In genomic region chr1:151992345-151993083, GRCh38 we compare ENCODE assay signal across 8 cellular contexts. TPM values are rescaled to one million over a fixed set of nuclear protein-coding genes. Genes with fewer than 3 reads are reported as not detected.
DNase-seq lines count a peak whose midpoint lies in the region; ATAC-seq and TF ChIP-seq lines count a peak whose summit lies in the region.

No MANE protein-coding gene starts in this region.

- H3K27me3 ChIP-seq in left lung (peaks cover 0 to 30% of the 10 kb centered on the region in 2 donors), stomach (peaks cover 0 to 9% (median 0%) of the 10 kb centered on the region in 3 donors)

- no peaks in the 10 kb centered on the region for H3K9me3 ChIP-seq in left lung
- H3K9me3 ChIP-seq in stomach = no peaks in the 10 kb centered on the region

- TF ChIP-seq EP300 in stomach (IDR thresholded peaks at IDR 0.05) = no peak

- no peak for TF ChIP-seq CTCF in AG09319 (IDR thresholded peaks at IDR 0.05; ENCODE audit: low read depth, low read length)
- no peak for TF ChIP-seq CTCF in left lung (IDR thresholded peaks at IDR 0.05)
- no peak for TF ChIP-seq CTCF in stomach (IDR thresholded peaks at IDR 0.05)

- WGBS in stomach, 5 donors = 6 to 18% (median 10%) methylated on average over 12 to 20 of the region's 20 CpGs

- intact Hi-C loops in left lung (cut with DNase I) = loop anchor here in 1 of 2 donors (10.0 kb wide), 1 partner anchor 58 kb away; no protein-coding TSS in a partner anchor
- intact Hi-C loops in stomach (cut with DNase I; ENCODE audit: low total_unique reads) = no loop called here

- no peak for TF ChIP-seq POLR2A in stomach (IDR thresholded peaks at IDR 0.05)

- ATAC-seq in left lung = peak; percentile 51

- DNase-seq in AG09319 (ENCODE audit: extremely low read depth, low read depth) (peak; percentile 87), HS-27A (ENCODE audit: low read depth) (peak; percentile 99), SW 1271 (lab: John Stamatoyannopoulos, UW) (peak; percentile 92 to 97), dedifferentiated amniotic fluid mesenchymal stem cell (ENCODE audit: extremely low spot score) (peak; percentile 87), left lung (peak; percentile 90), stomach (peak; percentile 92), KG1 (lab: John Stamatoyannopoulos, UW) (no peak), hippocampal formation (lab: John Stamatoyannopoulos, UW) (no peak)

- H3K36me3 ChIP-seq in left lung (no peaks in the 10 kb centered on the region), stomach (no peaks in the 10 kb centered on the region)

- H3K27ac ChIP-seq in left lung = peak overlapping the region; percentile 98
- peak overlapping the region; percentile 84 to 98 (median 94) for H3K27ac ChIP-seq in stomach

- H3K4me1 ChIP-seq in left lung (peaks cover 41 to 79% of the 10 kb centered on the region in 2 donors), stomach (peaks cover 56 to 75% (median 68%) of the 10 kb centered on the region in 4 donors)

- H3K4me3 ChIP-seq in left lung = peak overlapping the region; percentile 79 to 84
- peak overlapping the region; percentile 66 to 90 (median 80) for H3K4me3 ChIP-seq in stomach

RNA-seq across cellular contexts. Expression of gene S100A10, which starts 1.1 kb away (rescaled TPM):
- total RNA-seq in left lung (1,000 to 10,000 TPM; 1,069 to 1,250 TPM), stomach (100 to 1,000 TPM in 2 of 5 donors, 10 to 100 TPM in 2, 1 to 10 TPM in 1; 6.4 to 308 (median 53.9) TPM)
- 100 to 1,000 TPM; 220 to 830 (median 399) TPM for polyA plus RNA-seq in stomach

RNA-seq across cellular contexts. Expression of gene S100A11, which starts 44.3 kb away (rescaled TPM):
- total RNA-seq in left lung (100 to 1,000 TPM; 671 to 868 TPM), stomach (100 to 1,000 TPM in 1 of 5 donors, 10 to 100 TPM in 3, 1 to 10 TPM in 1; 9.8 to 450 (median 26.1) TPM)
- 1,000 to 10,000 TPM; 1,189 to 3,881 (median 1,794) TPM for polyA plus RNA-seq in stomach

Comparison
In these comparisons a context has a peak if more than half of its experiments do, and no peak if none do; other contexts are left out.
1. DNase-seq: peak in AG09319 (single experiment), HS-27A (single experiment), SW 1271 (2 of 2), dedifferentiated amniotic fluid mesenchymal stem cell (single experiment), left lung (2 of 2) and stomach (single experiment); none in KG1 (single experiment) and hippocampal formation (0 of 2).